In the genomic region with DNA sequence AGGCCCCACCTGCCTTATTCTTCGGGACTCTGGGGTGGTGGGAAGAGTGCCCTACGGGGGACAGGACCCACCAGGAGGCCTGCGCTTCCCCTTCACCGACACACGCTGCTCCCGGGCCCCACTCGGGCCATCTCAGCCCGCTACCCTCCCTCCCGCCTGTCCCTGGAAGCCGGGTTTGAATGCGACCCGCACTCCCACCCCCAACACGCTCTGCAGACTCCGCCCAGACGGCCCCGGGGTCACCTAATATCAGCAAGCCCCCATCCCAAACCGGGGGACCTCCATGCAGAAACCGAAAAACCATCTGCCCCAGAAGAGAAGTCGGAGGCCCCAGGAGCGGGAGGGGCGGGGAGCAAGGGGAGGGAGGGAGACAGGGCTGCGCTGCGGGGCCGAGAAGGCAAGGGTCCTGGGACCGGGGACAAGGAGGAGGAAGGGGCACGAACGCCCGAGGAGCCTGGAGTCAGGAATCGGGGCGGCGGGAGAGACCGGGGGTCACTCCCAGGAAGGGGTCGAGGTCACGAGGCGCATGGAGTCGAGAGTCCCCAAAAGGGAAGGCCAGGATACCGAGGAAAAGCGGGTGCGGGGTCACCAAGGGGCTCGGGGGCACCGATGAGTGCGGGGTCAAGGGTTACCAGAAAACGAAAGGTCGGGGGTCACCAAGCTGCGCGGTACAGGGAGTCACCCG, we compare ENCODE assay signal across 8 cellular contexts. TPM values are rescaled to one million over a fixed set of nuclear protein-coding genes. Genes with fewer than 3 reads are reported as not detected.
A peak's percentile ranks its signal among the peaks of the same experiment; 100 is the strongest.
DNase-seq lines count a peak whose midpoint lies in the region; ATAC-seq and TF ChIP-seq lines count a peak whose summit lies in the region.

No MANE protein-coding gene starts in this region.

- no peaks in the 10 kb centered on the region for H3K36me3 ChIP-seq in osteoblast (ENCODE audit: insufficient read depth, low read length)

- H3K27me3 ChIP-seq in osteoblast (ENCODE audit: insufficient read depth, low read length) = no peaks in the 10 kb centered on the region

- H3K27me3 Mint-ChIP-seq in WTC11 (ENCODE audit: low read depth) = no peaks in the 10 kb centered on the region

- peaks cover 27% of the 10 kb centered on the region for H4K20me1 ChIP-seq in osteoblast (ENCODE audit: insufficient read depth, low read length)

- peak overlapping the region; percentile 88 for H3K27ac ChIP-seq in osteoblast (ENCODE audit: low read depth, low read length)

- peaks cover 55% of the 10 kb centered on the region for H3K79me2 ChIP-seq in osteoblast (ENCODE audit: insufficient read depth, low read length)

- H3K27ac Mint-ChIP-seq in WTC11 = peak overlapping the region; percentile 89

- TF ChIP-seq CTCF in WTC11 (IDR thresholded peaks at IDR 0.05) = no peak
- no peak for TF ChIP-seq CTCF in fibroblast of mammary gland (conservative IDR thresholded peaks at IDR 0.05; ENCODE audit: control insufficient read depth, insufficient read depth, low read depth, low read length)
- TF ChIP-seq CTCF in osteoblast (IDR thresholded peaks at IDR 0.05; ENCODE audit: extremely low read depth, low read depth, low read length) = no peak

- peak overlapping the region; percentile 85 for H3K4me3 Mint-ChIP-seq in WTC11

- no peaks in the 10 kb centered on the region; the same call in 1 of the 2 replicates for H3K36me3 Mint-ChIP-seq in WTC11

- CTCF ChIA-PET in WTC11 (lab: Charles Lee) = interaction anchor here (0.6 to 1.0 kb wide), 3 partner anchors 49 to 93 kb away, joined by 3 to 4 read pairs (median 3); no protein-coding TSS in a partner anchor

- H3K4me3 ChIP-seq in fibroblast of mammary gland (ENCODE audit: control insufficient read depth, low read depth, low read length) = peak overlapping the region; percentile 84
- peak overlapping the region; percentile 92 for H3K4me3 ChIP-seq in osteoblast (ENCODE audit: insufficient read depth, low read length)

- peak in 2 of 3 experiments; percentile 32 to 44 for DNase-seq in NCI-H1417 (lab: John Stamatoyannopoulos, UW)
- DNase-seq in NCI-H1417 treated with DMSO at 0.1 percent for 48 hours (lab: John Stamatoyannopoulos, UW) = no peak
- peak; percentile 42 for DNase-seq in WTC11 (ENCODE audit: low spot score)
- no peak for DNase-seq in fibroblast of mammary gland (ENCODE audit: low read depth)
- peak; percentile 91 for DNase-seq in osteoblast (ENCODE audit: insufficient read length, low spot score, missing footprints)
- DNase-seq in NCI-H2227 (lab: John Stamatoyannopoulos, UW; ENCODE audit: unreplicated experiment) = no peak

- no peaks in the 10 kb centered on the region for H3K9me3 Mint-ChIP-seq in WTC11

- H2AFZ ChIP-seq in osteoblast (ENCODE audit: low read length) = no peak overlapping the region

- peaks cover 24% of the 10 kb centered on the region for H3K4me1 Mint-ChIP-seq in WTC11

- no peaks in the 10 kb centered on the region for H3K9me3 ChIP-seq in osteoblast (ENCODE audit: low read depth, low read length)

- POLR2A ChIA-PET in WTC11 (lab: Charles Lee) = no interaction called here

- ATAC-seq in WTC11 (peak; percentile 15), GM21390 (IDR thresholded peaks at IDR 0.05; ENCODE audit: unreplicated experiment) (no peak), HG03039 (IDR thresholded peaks at IDR 0.05; ENCODE audit: unreplicated experiment) (no peak)

- peaks cover 51% of the 10 kb centered on the region for H3K4me1 ChIP-seq in osteoblast (ENCODE audit: insufficient read depth, low read length)

- H3K4me2 ChIP-seq in osteoblast (ENCODE audit: insufficient read depth, low read length) = peak overlapping the region; percentile 92

TF ChIP-seq in WTC11, 78 proteins besides CTCF, POLR2A, EP300 and RAD21:
- TF ChIP-seq, protein P1, sequence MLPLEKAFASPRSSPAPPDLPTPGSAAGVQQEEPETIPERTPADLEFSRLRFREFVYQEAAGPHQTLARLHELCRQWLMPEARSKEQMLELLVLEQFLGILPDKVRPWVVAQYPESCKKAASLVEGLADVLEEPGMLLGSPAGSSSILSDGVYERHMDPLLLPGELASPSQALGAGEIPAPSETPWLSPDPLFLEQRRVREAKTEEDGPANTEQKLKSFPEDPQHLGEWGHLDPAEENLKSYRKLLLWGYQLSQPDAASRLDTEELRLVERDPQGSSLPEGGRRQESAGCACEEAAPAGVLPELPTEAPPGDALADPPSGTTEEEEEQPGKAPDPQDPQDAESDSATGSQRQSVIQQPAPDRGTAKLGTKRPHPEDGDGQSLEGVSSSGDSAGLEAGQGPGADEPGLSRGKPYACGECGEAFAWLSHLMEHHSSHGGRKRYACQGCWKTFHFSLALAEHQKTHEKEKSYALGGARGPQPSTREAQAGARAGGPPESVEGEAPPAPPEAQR (CRISPR knock-in tag; IDR thresholded peaks at IDR 0.05) = no peak
- TF ChIP-seq SP1 (CRISPR knock-in tag; conservative IDR thresholded peaks at IDR 0.05) (peak; percentile 43; the same call in 1 of the 2 replicates), IRF2 (CRISPR knock-in tag; IDR thresholded peaks at IDR 0.05; ENCODE audit: borderline replicate concordance, low read depth) (no peak), GRHL2 (CRISPR knock-in tag; IDR thresholded peaks at IDR 0.05; ENCODE audit: insufficient replicate concordance, severe bottlenecking) (no peak), AR (CRISPR knock-in tag; IDR thresholded peaks at IDR 0.05) (no peak), ZNF317 (CRISPR knock-in tag; IDR thresholded peaks at IDR 0.05; ENCODE audit: borderline replicate concordance, low read depth) (no peak), ZNF232 (CRISPR knock-in tag; IDR thresholded peaks at IDR 0.05) (no peak), PREB (CRISPR knock-in tag; IDR thresholded peaks at IDR 0.05; ENCODE audit: borderline replicate concordance) (no peak), TP53 (CRISPR knock-in tag; IDR thresholded peaks at IDR 0.05) (0 out of 2 replicates have a peak, but pooled peaks have one; percentile 67), KAT7 (CRISPR knock-in tag; IDR thresholded peaks at IDR 0.05; ENCODE audit: borderline replicate concordance) (no peak), ELF4 (CRISPR knock-in tag; IDR thresholded peaks at IDR 0.05; ENCODE audit: low read depth) (no peak)
TF ChIP-seq in WTC11: peak in this region for 2.

RNA-seq across cellular contexts. Expression of gene SBNO2, which starts 0.8 kb away (rescaled TPM):
- total RNA-seq in WTC11 (2021) (40.7 to 57.3 TPM (median 48.0 TPM) in 3 replicates), osteoblast (58.0 and 69.1 TPM in 2 replicates)

RNA-seq across cellular contexts. Expression of gene STK11, which starts 32.3 kb away (rescaled TPM):
- 106 to 112 TPM (median 106 TPM) in 3 replicates for total RNA-seq in WTC11 (2021)
- 75.7 and 100 TPM in 2 replicates for total RNA-seq in osteoblast

Comparison
In these comparisons a context has a peak if more than half of its experiments do, and no peak if none do; other contexts are left out.
1. DNase-seq: peak in NCI-H1417 (2 of 3), WTC11 (single experiment) and osteoblast (single experiment); none in NCI-H1417 treated with DMSO at 0.1 percent for 48 hours (single experiment), fibroblast of mammary gland (single experiment) and NCI-H2227 (single experiment).